ENCODE assay signal across 22 cellular contexts in genomic region chr1:57724535-57724934, GRCh38.
"Had no signal": no experiment of that assay in that cellular context is flagged by ENCODE, and none has a peak within 500 bp of the region (broad histone marks: within the 10 kb centered on the region; RNA-seq: fewer than 3 reads in every experiment).

No MANE protein-coding gene starts in this region.

- H3K27ac Mint-ChIP-seq: memory B cell; mesothelial cell of epicardium; naive B cell; natural killer cell treated with Interleukin-12 subunit alpha and Interleukin-12 subunit beta and Interleukin-15 and Interleukin-18, amount 100 ng/mL, for 72 hours; stimulated activated effector memory CD8-positive, alpha-beta T cell treated with anti-CD3 and anti-CD28 coated beads, Interleukin-12 subunit alpha, Interleukin-12 subunit beta, amount 100 ng/mL, for 72 hours had no signal

- H3K27me3 Mint-ChIP-seq: memory B cell, naive B cell had no signal

- ATAC-seq: foreskin keratinocyte; gastroesophageal sphincter; heart right ventricle; mucosa of descending colon; natural killer cell treated with Interleukin-12 subunit alpha and Interleukin-12 subunit beta and Interleukin-15 and Interleukin-18, amount 100 ng/mL, for 72 hours; psoas muscle; right cardiac atrium; stimulated activated effector memory CD8-positive, alpha-beta T cell treated with anti-CD3 and anti-CD28 coated beads, Interleukin-12 subunit alpha, Interleukin-12 subunit beta, amount 100 ng/mL, for 72 hours; upper lobe of right lung had no signal

- H3K4me1 Mint-ChIP-seq: naive B cell; stimulated activated effector memory CD8-positive, alpha-beta T cell treated with anti-CD3 and anti-CD28 coated beads, Interleukin-12 subunit alpha, Interleukin-12 subunit beta, amount 100 ng/mL, for 72 hours had no signal

- DNase-seq: dorsolateral prefrontal cortex; effector CD4-positive, alpha-beta T cell; foreskin keratinocyte; heart right ventricle; hippocampal formation; mucosa of descending colon; naive B cell; posterior cingulate gyrus; psoas muscle; right cardiac atrium; sigmoid colon; stimulated activated CD4-positive, alpha-beta T cell treated with anti-CD3 and anti-CD28 coated beads, Interleukin-2, amount 100 ng/mL, for 24 hours; stimulated activated CD4-positive, alpha-beta T cell treated with anti-CD3 and anti-CD28 coated beads, Interleukin-4, amount 100 ng/mL, for 24 hours; stimulated activated naive CD4-positive, alpha-beta T cell treated with Interleukin-2 at 50 U/mL for 16 hours; upper lobe of right lung; uterus had no signal

- H3K4me3 Mint-ChIP-seq: memory B cell; mesothelial cell of epicardium; naive B cell; natural killer cell treated with Interleukin-12 subunit alpha and Interleukin-12 subunit beta and Interleukin-15 and Interleukin-18, amount 100 ng/mL, for 72 hours; neural crest cell; stimulated activated effector memory CD8-positive, alpha-beta T cell treated with anti-CD3 and anti-CD28 coated beads, Interleukin-12 subunit alpha, Interleukin-12 subunit beta, amount 100 ng/mL, for 72 hours had no signal

- H3K36me3 Mint-ChIP-seq: memory B cell; mesothelial cell of epicardium; naive B cell; natural killer cell treated with Interleukin-12 subunit alpha and Interleukin-12 subunit beta and Interleukin-15 and Interleukin-18, amount 100 ng/mL, for 72 hours; stimulated activated effector memory CD8-positive, alpha-beta T cell treated with anti-CD3 and anti-CD28 coated beads, Interleukin-12 subunit alpha, Interleukin-12 subunit beta, amount 100 ng/mL, for 72 hours had no signal

- H3K9me3 Mint-ChIP-seq: memory B cell; mesothelial cell of epicardium; natural killer cell treated with Interleukin-12 subunit alpha and Interleukin-12 subunit beta and Interleukin-15 and Interleukin-18, amount 100 ng/mL, for 72 hours; neural crest cell; stimulated activated effector memory CD8-positive, alpha-beta T cell treated with anti-CD3 and anti-CD28 coated beads, Interleukin-12 subunit alpha, Interleukin-12 subunit beta, amount 100 ng/mL, for 72 hours had no signal
